Comparison of ENCODE assay signal across 11 cellular contexts in genomic region chr13:111908391-111908790, GRCh38.
"Had no signal": no experiment of that assay in that cellular context is flagged by ENCODE, and none has a peak within 500 bp of the region (broad histone marks: within the 10 kb centered on the region; RNA-seq: fewer than 3 reads in every experiment).

No MANE protein-coding gene starts in this region.

- H3K9me3 ChIP-seq: ascending aorta, breast epithelium, lower lobe of right lung, tibial nerve had no signal

- H3K27ac ChIP-seq: ascending aorta, breast epithelium, lower lobe of right lung, tibial nerve had no signal

- H3K4me3 ChIP-seq: ascending aorta, breast epithelium, lower lobe of right lung, tibial nerve had no signal

- H3K4me1 ChIP-seq: ascending aorta, breast epithelium, lower lobe of right lung, tibial nerve had no signal

- H3K36me3 ChIP-seq: ascending aorta, breast epithelium, lower lobe of right lung, tibial nerve had no signal

- ATAC-seq: lower lobe of right lung; natural killer cell treated with Interleukin-12 subunit alpha and Interleukin-12 subunit beta and Interleukin-15 and Interleukin-18, amount 100 ng/mL, for 72 hours; stimulated activated naive CD8-positive, alpha-beta T cell treated with anti-CD3 and anti-CD28 coated beads, Interleukin-15, Interleukin-2, amounts not matched to agents 100 U/mL and 50 U/mL, for 24 hours had no signal

- H3K27me3 ChIP-seq: ascending aorta, tibial nerve had no signal

- DNase-seq: activated CD4-positive, alpha-beta T cell treated with anti-CD3 and anti-CD28 coated beads for 1 hour; activated naive CD4-positive, alpha-beta T cell treated with anti-CD3 and anti-CD28 coated beads, Interleukin-2, amount 50 U/mL, for 16 hours; effector memory CD4-positive, alpha-beta T cell; immature natural killer cell; lower lobe of right lung; retina; stimulated activated naive CD8-positive, alpha-beta T cell treated with anti-CD3 and anti-CD28 coated beads, Interleukin-15, Interleukin-2, amounts not matched to agents 100 U/mL and 50 U/mL, for 24 hours had no signal
